Comparison of ENCODE assay signal across 20 cellular contexts in the genomic region with DNA sequence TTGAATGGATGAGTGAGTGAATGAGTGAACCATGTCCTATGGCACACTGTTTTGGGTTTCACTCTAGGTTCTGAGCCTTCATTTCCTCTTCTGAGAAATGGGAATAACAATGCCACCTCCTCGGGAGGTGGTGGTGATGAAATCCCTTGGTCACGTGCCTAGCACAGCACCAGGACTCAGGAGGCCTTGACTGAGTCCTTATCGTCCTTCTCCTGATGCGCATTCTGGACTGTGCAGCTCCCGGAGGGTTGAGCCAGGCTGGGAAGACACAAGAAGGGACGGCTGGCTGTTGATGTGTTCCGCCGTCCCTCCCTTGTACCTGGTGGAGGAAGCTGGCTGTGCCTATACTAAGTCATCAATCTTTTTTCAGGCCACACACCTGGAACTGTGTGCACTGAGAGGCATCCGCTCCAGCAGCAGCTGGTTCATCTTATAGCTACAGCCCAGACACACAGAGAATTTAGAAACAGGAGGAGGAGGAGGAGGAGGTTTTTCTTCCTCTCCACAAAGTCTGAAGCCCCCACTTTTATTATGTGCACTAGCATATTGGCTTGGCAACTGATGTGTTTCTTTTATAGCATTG.
"Had no signal": no experiment of that assay in that cellular context is flagged by ENCODE, and none has a peak within 500 bp of the region (broad histone marks: within the 10 kb centered on the region; RNA-seq: fewer than 3 reads in every experiment).

No MANE protein-coding gene starts in this region.

- H3K4me3 ChIP-seq: coronary artery, sigmoid colon, thoracic aorta, upper lobe of left lung had no signal

- H3K27ac ChIP-seq: foreskin keratinocyte, thoracic aorta, upper lobe of left lung had no signal

- H3K4me1 ChIP-seq: foreskin keratinocyte, sigmoid colon had no signal

- FAIRE-seq: bronchial epithelial cell had no signal

- DNase-seq: activated CD4-positive, alpha-beta T cell treated with anti-CD3 and anti-CD28 coated beads for 4 hours; activated CD4-positive, alpha-beta T cell treated with anti-CD3 and anti-CD28 coated beads, Interleukin-2, amount 50 U/mL, for 48 hours; activated CD4-positive, CD25-positive, alpha-beta regulatory T cell; activated CD8-positive, alpha-beta memory T cell treated with anti-CD3 and anti-CD28 coated beads, Interleukin-2, amount 50 U/mL, for 48 hours; activated effector memory CD4-positive, alpha-beta T cell treated with Interleukin-2 at 50 U/mL for 16 hours; activated naive CD4-positive, alpha-beta T cell treated with anti-CD3 and anti-CD28 coated beads for 36 hours; activated naive CD8-positive, alpha-beta T cell treated with anti-CD3 and anti-CD28 coated beads, Interleukin-2, amount 10 ng/mL, durations not matched to agents 7 days and 5 days; activated T-cell treated with anti-CD3 and anti-CD28 coated beads, Interleukin-2, amount 50 U/mL, for 72 hours; amniotic stem cell; foreskin keratinocyte; hippocampal formation; naive B cell; sigmoid colon; stimulated activated CD4-positive, alpha-beta T cell treated with anti-CD3 and anti-CD28 coated beads, Interleukin-4, amount 100 ng/mL, for 1 hour; stimulated activated naive CD4-positive, alpha-beta T cell; T1000; upper lobe of left lung had no signal

- H3K9me3 ChIP-seq: sigmoid colon, thoracic aorta, upper lobe of left lung had no signal

- H3K36me3 ChIP-seq: sigmoid colon, thoracic aorta, upper lobe of left lung had no signal

- H3K27me3 ChIP-seq: foreskin keratinocyte, sigmoid colon, upper lobe of left lung had no signal

- ATAC-seq: activated T-cell treated with anti-CD3 and anti-CD28 coated beads, Interleukin-2, amount 50 U/mL, for 72 hours; foreskin keratinocyte had no signal
